In genomic region chr7:99380032-99380822, GRCh38 we compare ENCODE assay signal across 8 cellular contexts. TPM values are rescaled to one million over a fixed set of nuclear protein-coding genes. Genes with fewer than 3 reads are reported as not detected.
DNase-seq lines count a peak whose midpoint lies in the region; ATAC-seq and TF ChIP-seq lines count a peak whose summit lies in the region.

No MANE protein-coding gene starts in this region.

- TF ChIP-seq POLR2A in stomach (IDR thresholded peaks at IDR 0.05) = no peak

- H3K27me3 ChIP-seq in brain microvascular endothelial cell (replicated peaks) (no peaks in the 10 kb centered on the region), lower lobe of right lung (ENCODE audit: low read depth) (no peaks in the 10 kb centered on the region), stomach (no peaks in the 10 kb centered on the region), HAP-1 (ENCODE audit: low read depth) (no peaks in the 10 kb centered on the region)

- TSS peak; percentile 54 for BruUV-seq in OCI-LY7 (replicated peaks; lab: Mats Ljungman, UMichigan)

- H3K4me1 ChIP-seq in OCI-LY7 (ENCODE audit: insufficient read depth, low read length, poor library complexity, severe bottlenecking) (peaks cover 54% of the 10 kb centered on the region), lower lobe of right lung (peaks cover 72% of the 10 kb centered on the region), stomach (peaks cover 34 to 79% (median 50%) of the 10 kb centered on the region in 4 donors), HAP-1 (peaks cover 3% of the 10 kb centered on the region; the same call in 1 of the 2 replicates)

- intact Hi-C loops in OCI-LY7 (cut with micrococcal nuclease; ENCODE audit: unreplicated experiment) (loop anchor here (2.0 kb wide), 1 partner anchor 29 kb away; the partner anchor contains the start of genes BUD31 and PDAP1), lower lobe of right lung (cut with DNase I) (no loop called here), stomach (cut with DNase I; ENCODE audit: low total_unique reads) (no loop called here)

- TF ChIP-seq CTCF in OCI-LY7 (conservative IDR thresholded peaks at IDR 0.05; ENCODE audit: low read length) (no peak), brain microvascular endothelial cell (IDR thresholded peaks at IDR 0.05; ENCODE audit: low read depth, low read length, missing control alignments) (no peak), lower lobe of right lung (IDR thresholded peaks at IDR 0.05) (no peak), stomach (IDR thresholded peaks at IDR 0.05) (no peak)

- CTCF ChIA-PET in OCI-LY7 (lab: Charles Lee; ENCODE audit: unreplicated experiment) = no interaction called here

- DNase-seq in OCI-LY7 (ENCODE audit: low spot score) = peak; percentile 82
- DNase-seq in brain microvascular endothelial cell = peak; percentile 52
- DNase-seq in lower lobe of right lung = peak; percentile 67
- DNase-seq in stomach = no peak
- no peak for DNase-seq in HAP-1 (ENCODE audit: low spot score in 2 of 2)
- DNase-seq in NCI-H748 treated with DMSO at 0.1 percent for 48 hours (lab: John Stamatoyannopoulos, UW) = no peak

- H3K4me2 ChIP-seq in OCI-LY7 (ENCODE audit: low read length) = peak overlapping the region; percentile 90

- 55 to 70% (median 61%) methylated on average over 8 to 12 of the region's 12 CpGs for WGBS in stomach, 5 donors

- H2AFZ ChIP-seq in OCI-LY7 (ENCODE audit: low read length) = no peak overlapping the region

- peak overlapping the region; percentile 63 for H3K4me3 ChIP-seq in OCI-LY7 (ENCODE audit: low read depth, low read length, poor library complexity, severe bottlenecking)
- H3K4me3 ChIP-seq in brain microvascular endothelial cell (ENCODE audit: low read depth, low read length) = no peak overlapping the region
- H3K4me3 ChIP-seq in lower lobe of right lung = peak overlapping the region; percentile 40
- H3K4me3 ChIP-seq in stomach = peak overlapping the region in 3 of 4 donors; percentile 11 to 33 (median 25)
- H3K4me3 ChIP-seq in HAP-1 = no peak overlapping the region

- TF ChIP-seq EP300 in stomach (IDR thresholded peaks at IDR 0.05) = no peak

- no peaks in the 10 kb centered on the region for H3K9me2 ChIP-seq in OCI-LY7 (ENCODE audit: insufficient read depth, low read length)

- POLR2A ChIA-PET in OCI-LY7 (lab: Charles Lee) = interaction anchor here (1.3 kb wide), 1 partner anchor 28 kb away, joined by 8 read pairs; the partner anchor contains the start of genes BUD31 and PDAP1

- H3K27ac ChIP-seq in OCI-LY7 (ENCODE audit: low read depth, low read length, poor library complexity, severe bottlenecking) = peak overlapping the region; percentile 96
- peak overlapping the region; percentile 80 for H3K27ac ChIP-seq in brain microvascular endothelial cell
- H3K27ac ChIP-seq in lower lobe of right lung = peak overlapping the region; percentile 88
- peak overlapping the region; percentile 58 to 88 (median 86) for H3K27ac ChIP-seq in stomach

- H3K36me3 ChIP-seq in OCI-LY7 (ENCODE audit: insufficient read depth, low read length) (peaks cover 44% of the 10 kb centered on the region), brain microvascular endothelial cell (replicated peaks) (peaks cover 27% of the 10 kb centered on the region), lower lobe of right lung (peaks cover 43% of the 10 kb centered on the region), stomach (peaks cover 9 to 35% (median 16%) of the 10 kb centered on the region in 4 donors), HAP-1 (replicated peaks) (peaks cover 7% of the 10 kb centered on the region)

- H4K20me1 ChIP-seq in OCI-LY7 (ENCODE audit: insufficient read depth, low read length) = no peaks in the 10 kb centered on the region

- H3K9me3 ChIP-seq in OCI-LY7 (ENCODE audit: low read length) (no peaks in the 10 kb centered on the region; the same call in 1 of the 2 replicates), lower lobe of right lung (no peaks in the 10 kb centered on the region), stomach (no peaks in the 10 kb centered on the region), HAP-1 (no peaks in the 10 kb centered on the region)

- H3K79me2 ChIP-seq in OCI-LY7 (ENCODE audit: insufficient read depth, low read depth, low read length) = peaks cover 63% of the 10 kb centered on the region

- ATAC-seq in GM18520 (IDR thresholded peaks at IDR 0.05; ENCODE audit: unreplicated experiment) = peak; percentile 21
- peak; percentile 37 for ATAC-seq in HG02642 (IDR thresholded peaks at IDR 0.05; ENCODE audit: poor library complexity, unreplicated experiment)
- peak; percentile 42 to 64 for ATAC-seq in lower lobe of right lung

- in situ Hi-C loops in brain microvascular endothelial cell (cut with HindIII; ENCODE audit: low pct_ligation_motif_present, low sequenced_read_pairs) (no loop called here), HAP-1 (cut with MboI; ENCODE audit: low sequenced_read_pairs) (no loop called here)

RNA-seq across cellular contexts. Expression of gene ARPC1B, which starts 5.7 kb away (rescaled TPM):
- 174 and 191 TPM in 2 replicates for total RNA-seq in OCI-LY7 (2014; rRNA removed; shearing (Covaris generic))
- total RNA-seq in OCI-LY7 (2022) (168 and 169 TPM in 2 replicates), lower lobe of right lung (236 TPM), stomach (100 to 1,000 TPM in 3 of 5 donors, 10 to 100 TPM in 2; 25.1 to 229 (median 113) TPM)
- 100 to 1,000 TPM in 2 of 3 donors, 10 to 100 TPM in 1; 89.9 to 196 (median 106) TPM for polyA plus RNA-seq in stomach

RNA-seq across cellular contexts. Expression of gene PDAP1, which starts 28.2 kb away (rescaled TPM):
- 33.7 and 50.0 TPM in 2 replicates for total RNA-seq in OCI-LY7 (2014; rRNA removed; shearing (Covaris generic))
- total RNA-seq in OCI-LY7 (2022) = 132 and 135 TPM in 2 replicates
- total RNA-seq in lower lobe of right lung = 61.6 TPM
- 10 to 100 TPM; 22.8 to 79.9 (median 32.3) TPM for total RNA-seq in stomach
- 100 to 1,000 TPM; 129 to 153 (median 133) TPM for polyA plus RNA-seq in stomach

RNA-seq across cellular contexts. Expression of gene BUD31, which starts 28.5 kb away (rescaled TPM):
- 104 and 118 TPM in 2 replicates for total RNA-seq in OCI-LY7 (2014; rRNA removed; shearing (Covaris generic))
- total RNA-seq in OCI-LY7 (2022) = 100 and 114 TPM in 2 replicates
- total RNA-seq in lower lobe of right lung = 64.2 TPM
- 100 to 1,000 TPM in 1 of 5 donors, 10 to 100 TPM in 4; 58.0 to 122 (median 82.3) TPM for total RNA-seq in stomach
- polyA plus RNA-seq in stomach = 100 to 1,000 TPM; 127 to 155 (median 151) TPM

RNA-seq across cellular contexts. Expression of gene ARPC1A, which starts 54.5 kb away (rescaled TPM):
- total RNA-seq in OCI-LY7 (2014; rRNA removed; shearing (Covaris generic)) = 51.0 and 71.8 TPM in 2 replicates
- total RNA-seq in OCI-LY7 (2022) (101 and 108 TPM in 2 replicates), lower lobe of right lung (109 TPM), stomach (100 to 1,000 TPM in 4 of 5 donors, 10 to 100 TPM in 1; 93.3 to 220 (median 117) TPM)
- polyA plus RNA-seq in stomach = 100 to 1,000 TPM; 165 to 344 (median 257) TPM

RNA-seq across cellular contexts. Expression of gene PTCD1, which starts 58.4 kb away (rescaled TPM):
- total RNA-seq in OCI-LY7 (2014; rRNA removed; shearing (Covaris generic)) = 11.0 and 11.1 TPM in 2 replicates
- 7.6 and 11.3 TPM in 2 replicates for total RNA-seq in OCI-LY7 (2022)
- total RNA-seq in lower lobe of right lung = 6.8 TPM
- 1 to 10 TPM in 4 of 5 donors, under 1 TPM in 1; 0.87 to 3.5 (median 2.7) TPM for total RNA-seq in stomach
- polyA plus RNA-seq in stomach = 1 to 10 TPM; 1.8 to 3.1 (median 2.0) TPM

Comparison
In these comparisons a context has a peak if more than half of its experiments do, and no peak if none do; other contexts are left out.
1. DNase-seq: peak in OCI-LY7 (single experiment), brain microvascular endothelial cell (single experiment) and lower lobe of right lung (single experiment); none in stomach (single experiment), HAP-1 (0 of 2) and NCI-H748 treated with DMSO at 0.1 percent for 48 hours (single experiment).
2. H3K4me3 ChIP-seq: peak in OCI-LY7 (single experiment), lower lobe of right lung (single experiment) and stomach (3 of 4); none in brain microvascular endothelial cell (single experiment) and HAP-1 (single experiment).
3. Peak in every context shown above with its lines, with median percentiles within 50 percentile points of each other: ATAC-seq and H3K27ac ChIP-seq.